27 cellular contexts compared by ENCODE assay signal in the genomic region with DNA sequence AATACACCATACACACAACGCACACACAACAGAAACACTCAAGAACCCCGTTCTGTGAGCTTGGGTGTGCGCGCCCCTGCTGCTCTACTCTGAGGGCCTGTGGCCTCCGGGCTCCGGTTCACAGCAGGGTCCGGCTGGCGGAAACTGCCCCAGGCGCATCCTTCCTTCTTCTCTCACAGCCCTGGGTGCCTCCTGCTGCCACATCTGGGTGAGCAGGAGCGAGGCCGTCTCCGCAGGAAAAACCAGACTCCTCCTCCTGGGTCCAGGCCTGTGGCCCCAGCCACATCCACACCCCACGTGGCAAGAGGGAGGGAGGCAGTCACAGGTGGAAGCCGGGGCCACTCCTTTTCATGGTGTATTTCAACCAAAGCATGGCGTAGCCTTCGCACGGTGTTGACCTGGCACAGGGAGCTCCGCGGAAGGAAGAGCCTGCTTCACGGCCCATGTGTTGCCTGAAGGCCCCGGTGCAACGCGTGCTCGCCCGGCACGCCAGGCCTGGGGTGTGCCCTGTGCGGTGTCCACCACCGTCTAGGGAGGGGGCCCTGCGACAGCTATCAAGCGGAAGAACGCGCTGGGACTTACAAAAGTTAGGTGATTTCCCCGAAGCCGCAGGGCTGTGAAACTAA.
"Had no signal": no experiment of that assay in that cellular context is flagged by ENCODE, and none has a peak within 500 bp of the region (broad histone marks: within the 10 kb centered on the region; RNA-seq: fewer than 3 reads in every experiment).

No MANE protein-coding gene starts in this region.

- H3K27ac ChIP-seq: adrenal gland, body of pancreas, breast epithelium, SJCRH30, SK-N-MC, WERI-Rb-1 had no signal

- H3K27ac Mint-ChIP-seq: activated CD4-positive, alpha-beta T cell treated with anti-CD3 and anti-CD28 coated beads, Interleukin-2, amount 10 ng/mL, durations not matched to agents 24 days and 14 days; activated CD8-positive, alpha-beta T cell treated with anti-CD3 and anti-CD28 coated beads for 36 hours; activated naive CD4-positive, alpha-beta T cell treated with anti-CD3 and anti-CD28 coated beads for 36 hours; activated naive CD4-positive, alpha-beta T cell treated with anti-CD3 and anti-CD28 coated beads, Interleukin-2, amount 50 U/mL, for 72 hours; activated T-cell treated with anti-CD3 and anti-CD28 coated beads, Interleukin-2, amount 50 U/mL, for 72 hours; activated T-helper 17 cell treated with anti-CD3 and anti-CD28 coated beads, Interleukin-2, amount 50 U/mL, for 72 hours had no signal

- H3K27me3 ChIP-seq: adrenal gland, body of pancreas had no signal

- H3K4me3 Mint-ChIP-seq: activated CD4-positive, alpha-beta T cell treated with anti-CD3 and anti-CD28 coated beads, Interleukin-2, amount 10 ng/mL, durations not matched to agents 24 days and 14 days; activated CD8-positive, alpha-beta T cell treated with anti-CD3 and anti-CD28 coated beads for 36 hours; activated naive CD4-positive, alpha-beta T cell treated with anti-CD3 and anti-CD28 coated beads for 36 hours; activated T-cell treated with anti-CD3 and anti-CD28 coated beads, Interleukin-2, amount 50 U/mL, for 72 hours; activated T-helper 17 cell treated with anti-CD3 and anti-CD28 coated beads, Interleukin-2, amount 50 U/mL, for 72 hours had no signal

- H3K4me1 ChIP-seq: adrenal gland, body of pancreas, breast epithelium, SJCRH30 had no signal

- H3K9me3 ChIP-seq: adrenal gland, body of pancreas, breast epithelium, SJCRH30 had no signal

- ATAC-seq: activated CD8-positive, alpha-beta T cell treated with anti-CD3 and anti-CD28 coated beads for 36 hours; activated naive CD4-positive, alpha-beta T cell treated with anti-CD3 and anti-CD28 coated beads, Interleukin-2, amount 50 U/mL, for 72 hours; activated T-cell treated with anti-CD3 and anti-CD28 coated beads, Interleukin-2, amount 50 U/mL, for 72 hours; activated T-helper 17 cell treated with anti-CD3 and anti-CD28 coated beads, Interleukin-2, amount 50 U/mL, for 72 hours; body of pancreas; Panc1 had no signal

- H3K27me3 Mint-ChIP-seq: activated CD4-positive, alpha-beta T cell treated with anti-CD3 and anti-CD28 coated beads, Interleukin-2, amount 10 ng/mL, durations not matched to agents 24 days and 14 days had no signal

- H3K9me3 Mint-ChIP-seq: activated CD4-positive, alpha-beta T cell treated with anti-CD3 and anti-CD28 coated beads, Interleukin-2, amount 10 ng/mL, durations not matched to agents 24 days and 14 days; activated CD8-positive, alpha-beta T cell treated with anti-CD3 and anti-CD28 coated beads for 36 hours; activated naive CD4-positive, alpha-beta T cell treated with anti-CD3 and anti-CD28 coated beads for 36 hours; activated naive CD4-positive, alpha-beta T cell treated with anti-CD3 and anti-CD28 coated beads, Interleukin-2, amount 50 U/mL, for 72 hours; activated T-cell treated with anti-CD3 and anti-CD28 coated beads, Interleukin-2, amount 50 U/mL, for 72 hours had no signal

- DNase-seq: activated CD4-positive, alpha-beta T cell treated with anti-CD3 and anti-CD28 coated beads, Interleukin-2, amount 10 ng/mL, durations not matched to agents 24 days and 14 days; activated CD4-positive, alpha-beta T cell treated with anti-CD3 and anti-CD28 coated beads, Interleukin-2, amount 50 U/mL, for 4 hours; activated CD4-positive, CD25-positive, alpha-beta regulatory T cell; activated CD8-positive, alpha-beta T cell treated with anti-CD3 and anti-CD28 coated beads for 36 hours; activated gamma-delta T cell treated with Interleukin-2 at 50 U/mL for 16 hours; activated naive CD4-positive, alpha-beta T cell treated with anti-CD3 and anti-CD28 coated beads for 36 hours; activated T-cell treated with anti-CD3 and anti-CD28 coated beads, Interleukin-2, amount 50 U/mL, for 1 hour; activated T-cell treated with anti-CD3 and anti-CD28 coated beads, Interleukin-2, amount 50 U/mL, for 72 hours; body of pancreas; caudate nucleus; cerebellar nuclear complex; NCI-H1105; NCI-H1417 treated with DMSO at 0.1 percent for 48 hours; NCI-H187 treated with DMSO at 0.1 percent for 48 hours; NCI-H2081; NCI-H226; NCI-H524 treated with DMSO at 0.1 percent for 48 hours; SHP77; SJCRH30; T1000; WERI-Rb-1 had no signal

- H3K36me3 ChIP-seq: adrenal gland, breast epithelium, SJCRH30, WERI-Rb-1 had no signal

- H3K4me3 ChIP-seq: adrenal gland, body of pancreas, breast epithelium, SJCRH30, SK-N-MC had no signal

- H3K36me3 Mint-ChIP-seq: activated naive CD4-positive, alpha-beta T cell treated with anti-CD3 and anti-CD28 coated beads, Interleukin-2, amount 50 U/mL, for 72 hours had no signal

- H3K4me1 Mint-ChIP-seq: activated CD4-positive, alpha-beta T cell treated with anti-CD3 and anti-CD28 coated beads, Interleukin-2, amount 10 ng/mL, durations not matched to agents 24 days and 14 days; activated T-helper 17 cell treated with anti-CD3 and anti-CD28 coated beads, Interleukin-2, amount 50 U/mL, for 72 hours had no signal
